In genomic region chr17:35315971-35316370, GRCh38 we compare ENCODE assay signal across 18 cellular contexts.
"Had no signal": no experiment of that assay in that cellular context is flagged by ENCODE, and none has a peak within 500 bp of the region (broad histone marks: within the 10 kb centered on the region; RNA-seq: fewer than 3 reads in every experiment).

No MANE protein-coding gene starts in this region.

- H3K4me3 ChIP-seq: SK-N-MC, upper lobe of left lung had no signal

- H3K4me1 Mint-ChIP-seq: neural crest cell had no signal

- H3K36me3 ChIP-seq: upper lobe of left lung had no signal

- H3K9me3 ChIP-seq: upper lobe of left lung had no signal

- ATAC-seq: activated CD4-positive, CD25-positive, alpha-beta regulatory T cell treated with anti-CD3 and anti-CD28 coated beads, Interleukin-2, amount 50 U/mL, for 24 hours; activated T-cell treated with anti-CD3 and anti-CD28 coated beads, Interleukin-2, amount 50 U/mL, for 72 hours; left lobe of liver had no signal

- H3K27ac ChIP-seq: SK-N-MC, VCaP had no signal

- H3K4me3 Mint-ChIP-seq: activated CD4-positive, alpha-beta memory T cell treated with anti-CD3 and anti-CD28 coated beads, Interleukin-2, amount 10 ng/mL, durations not matched to agents 7 days and 5 days; activated CD4-positive, alpha-beta T cell treated with anti-CD3 and anti-CD28 coated beads, Interleukin-2, amount 10 ng/mL, durations not matched to agents 24 days and 14 days; brain; neural crest cell had no signal

- H3K27me3 ChIP-seq: upper lobe of left lung had no signal

- H3K9me3 Mint-ChIP-seq: brain, neural crest cell had no signal

- H3K27ac Mint-ChIP-seq: activated CD4-positive, alpha-beta memory T cell treated with anti-CD3 and anti-CD28 coated beads, Interleukin-2, amount 10 ng/mL, durations not matched to agents 7 days and 5 days; activated CD4-positive, alpha-beta T cell treated with anti-CD3 and anti-CD28 coated beads, Interleukin-2, amount 10 ng/mL, durations not matched to agents 24 days and 14 days; activated T-cell treated with anti-CD3 and anti-CD28 coated beads, Interleukin-2, amount 50 U/mL, for 72 hours; brain had no signal

- DNase-seq: activated CD4-positive, alpha-beta memory T cell treated with anti-CD3 and anti-CD28 coated beads, Interleukin-2, amount 10 ng/mL, durations not matched to agents 7 days and 5 days; activated CD4-positive, alpha-beta T cell treated with anti-CD3 and anti-CD28 coated beads, Interleukin-2, amount 10 ng/mL, durations not matched to agents 24 days and 14 days; activated effector memory CD4-positive, alpha-beta T cell treated with Interleukin-2 at 50 U/mL for 16 hours; activated naive CD4-positive, alpha-beta T cell treated with anti-CD3 and anti-CD28 coated beads, Interleukin-2, amount 50 U/mL, for 16 hours; activated T-cell treated with anti-CD3 and anti-CD28 coated beads, Interleukin-2, amount 50 U/mL, for 72 hours; effector memory CD4-positive, alpha-beta T cell; foreskin melanocyte; occipital lobe; stimulated activated CD4-positive, alpha-beta T cell treated with anti-CD3 and anti-CD28 coated beads, Interleukin-4, amount 100 ng/mL, for 24 hours; stimulated activated naive CD4-positive, alpha-beta T cell treated with Interleukin-2 at 50 U/mL for 16 hours; SW 1271; upper lobe of left lung had no signal

- H3K36me3 Mint-ChIP-seq: brain had no signal
